ENCODE assay signal across 10 cellular contexts in genomic region chr7:88184848-88185304, GRCh38. TPM values are rescaled to one million over a fixed set of nuclear protein-coding genes. Genes with fewer than 3 reads are reported as not detected.
DNase-seq lines count a peak whose midpoint lies in the region; ATAC-seq, FAIRE-seq and TF ChIP-seq lines count a peak whose summit lies in the region.
"Had no signal": no experiment of that assay in that cellular context is flagged by ENCODE, and none has a peak within 500 bp of the region (broad histone marks: within the 10 kb centered on the region; RNA-seq: fewer than 3 reads in every experiment).

No MANE protein-coding gene starts in this region.

- ATAC-seq in GM21447 (IDR thresholded peaks at IDR 0.05; ENCODE audit: unreplicated experiment) (peak; percentile 53), GM19328 (IDR thresholded peaks at IDR 0.05; ENCODE audit: unreplicated experiment) (no peak)

- H3K9me3 ChIP-seq in MG63 = no peaks in the 10 kb centered on the region

- H3K36me3 ChIP-seq in MG63 (no peaks in the 10 kb centered on the region), bronchial epithelial cell (ENCODE audit: control insufficient read depth, insufficient read depth, low read length) (no peaks in the 10 kb centered on the region)

- DNase-seq in AG09309 (ENCODE audit: low read depth) (peak; percentile 16), MG63 (peak; percentile 30), bronchial epithelial cell (ENCODE audit: low read depth) (peak; percentile 62), SIG-M5 treated with dmso at 0.1 percent for 504 hours (lab: John Stamatoyannopoulos, UW; ENCODE audit: unreplicated experiment) (no peak), 8988T (no peak), MV-4-11 (lab: John Stamatoyannopoulos, UW) (no peak)
- DNase-seq: activated gamma-delta T cell, Right ventricle myocardium superior had no signal

- H3K27me3 ChIP-seq in MG63 (no peaks in the 10 kb centered on the region), bronchial epithelial cell (ENCODE audit: control insufficient read depth, insufficient read depth, low read length) (no peaks in the 10 kb centered on the region)

- FAIRE-seq in bronchial epithelial cell (lab: Jason Lieb, UNC) = no peak

- no peak overlapping the region for H3K4me3 ChIP-seq in AG09309 (ENCODE audit: control insufficient read depth, low read depth, low read length)
- H3K4me3 ChIP-seq in MG63 = no peak overlapping the region
- no peak overlapping the region for H3K4me3 ChIP-seq in bronchial epithelial cell (ENCODE audit: low read depth, low read length)

- TF ChIP-seq CTCF in AG09309 (IDR thresholded peaks at IDR 0.05; ENCODE audit: control insufficient read depth, insufficient read depth, low read depth, low read length, missing control alignments) (no peak), bronchial epithelial cell (IDR thresholded peaks at IDR 0.05; ENCODE audit: insufficient read depth, low read length, severe bottlenecking) (no peak)

RNA-seq across cellular contexts. Expression of gene SRI, which starts 35.0 kb away (rescaled TPM):
- 84.4 and 102 TPM in 2 replicates for total RNA-seq in MG63 (2014; rRNA removed; shearing (Covaris generic); ENCODE audit: low replicate concordance)
- 106 and 114 TPM in 2 replicates for total RNA-seq in bronchial epithelial cell

Comparison
In these comparisons a context has a peak if more than half of its experiments do, and no peak if none do; other contexts are left out.
1. DNase-seq: peak in AG09309 (single experiment), MG63 (single experiment) and bronchial epithelial cell (single experiment); none in SIG-M5 treated with dmso at 0.1 percent for 504 hours (single experiment), 8988T (single experiment) and MV-4-11 (single experiment).